In the genomic region with DNA sequence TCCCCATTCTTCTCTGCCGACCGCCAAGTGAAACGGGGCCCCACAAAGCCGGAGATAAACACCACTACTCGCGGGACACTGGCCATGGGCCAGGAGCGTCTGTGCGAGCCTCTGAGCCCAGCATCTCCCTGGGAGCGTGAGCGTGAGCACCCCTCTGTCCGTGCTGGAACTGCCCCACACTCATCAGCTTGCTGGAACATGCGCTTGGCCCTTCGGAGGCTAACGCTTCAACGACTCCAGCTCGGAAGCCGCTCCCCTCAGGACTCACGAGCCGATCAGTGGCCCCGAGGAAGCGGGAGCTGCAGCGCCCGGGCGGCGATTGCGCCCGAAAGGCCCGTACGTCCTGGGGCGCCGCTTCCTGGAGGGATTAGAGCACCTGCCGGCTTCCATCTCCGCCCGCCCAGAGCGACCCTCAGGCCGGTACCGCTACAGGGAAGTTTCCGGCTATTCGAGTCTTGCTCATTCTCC, we compare ENCODE assay signal across 7 cellular contexts. TPM values are rescaled to one million over a fixed set of nuclear protein-coding genes. Genes with fewer than 3 reads are reported as not detected.
DNase-seq lines count a peak whose midpoint lies in the region; ATAC-seq, FAIRE-seq and TF ChIP-seq lines count a peak whose summit lies in the region.

No MANE protein-coding gene starts in this region.

- DNase-seq in GM12891 (ENCODE audit: insufficient read length, low spot score) (peak; percentile 33), SJCRH30 (peak; percentile 80 to 84), endodermal cell (peak; percentile 77), mucosa of descending colon (peak in 2 of 3 donors; percentile 15 to 53), NCI-H1930 (lab: John Stamatoyannopoulos, UW) (no peak), NCI-H446 (lab: John Stamatoyannopoulos, UW) (no peak), epidermal melanocyte (ENCODE audit: insufficient read length, low spot score) (no peak)

- no peak overlapping the region for H3K9ac ChIP-seq in endodermal cell (ENCODE audit: extremely low read depth, low read length, poor library complexity, severe bottlenecking)

- WGBS in endodermal cell (ENCODE audit: insufficient coverage in 1 of 2, insufficient read length in 1 of 2), 2 experiments, result 1 to 3% methylated on average over 23 to 39 of the region's 39 CpGs

- peaks cover 12% of the 10 kb centered on the region for H3K4me1 Mint-ChIP-seq in endodermal cell

- intact Hi-C loops in mucosa of descending colon (cut with DNase I, micrococcal nuclease), result loop anchor here (5.0 kb wide), 1 partner anchor 115 kb away; no protein-coding TSS in a partner anchor

- H3K36me3 Mint-ChIP-seq in endodermal cell (ENCODE audit: low read depth), result no peaks in the 10 kb centered on the region

- H3K9me3 ChIP-seq in SJCRH30 (replicated peaks) (no peaks in the 10 kb centered on the region), endodermal cell (ENCODE audit: control insufficient read depth, low read length) (no peaks in the 10 kb centered on the region), mucosa of descending colon (no peaks in the 10 kb centered on the region)

- H3K36me3 ChIP-seq in SJCRH30 (no peaks in the 10 kb centered on the region), endodermal cell (ENCODE audit: control insufficient read depth, insufficient read depth, low read length) (no peaks in the 10 kb centered on the region), mucosa of descending colon (ENCODE audit: low read depth) (no peaks in the 10 kb centered on the region)

- no peaks in the 10 kb centered on the region for H3K9me3 Mint-ChIP-seq in endodermal cell

- peak overlapping the region; percentile 56 for H3K4me3 Mint-ChIP-seq in endodermal cell

- H3K27ac ChIP-seq in SJCRH30, result peak overlapping the region; percentile 89
- H3K27ac ChIP-seq in endodermal cell (ENCODE audit: low read depth, low read length), result no peak overlapping the region

- H3K27me3 Mint-ChIP-seq in endodermal cell (ENCODE audit: insufficient read depth), result peaks cover 42% of the 10 kb centered on the region

- FAIRE-seq in GM12891 (lab: Jason Lieb, UNC), result peak; percentile 16

- no peak overlapping the region for H3K27ac Mint-ChIP-seq in endodermal cell

- peak; percentile 7 for ATAC-seq in mucosa of descending colon

- H3K4me3 ChIP-seq in SJCRH30, result peak overlapping the region; percentile 75
- peak overlapping the region; percentile 78 for H3K4me3 ChIP-seq in endodermal cell (ENCODE audit: low read length)
- no peak overlapping the region for H3K4me3 ChIP-seq in mucosa of descending colon

- no peaks in the 10 kb centered on the region for H3K27me3 ChIP-seq in SJCRH30
- peaks cover 20% of the 10 kb centered on the region for H3K27me3 ChIP-seq in endodermal cell (ENCODE audit: control insufficient read depth, insufficient read depth, low read length, poor library complexity, severe bottlenecking)

- TF ChIP-seq POLR2A in GM12891 (IDR thresholded peaks at IDR 0.05; ENCODE audit: low read depth, low read length), result no peak

- H3K4me1 ChIP-seq in SJCRH30 (peaks cover 7% of the 10 kb centered on the region), endodermal cell (ENCODE audit: control insufficient read depth, insufficient read depth, low read length) (no peaks in the 10 kb centered on the region), mucosa of descending colon (ENCODE audit: low read depth) (peaks cover 24% of the 10 kb centered on the region)

- TF ChIP-seq CTCF in endodermal cell (conservative IDR thresholded peaks at IDR 0.05) (no peak), mucosa of descending colon (IDR thresholded peaks at IDR 0.05) (no peak)

TF ChIP-seq in GM12891, 5 proteins besides CTCF, POLR2A, EP300 and RAD21:
- TF ChIP-seq SPI1 (IDR thresholded peaks at IDR 0.05; ENCODE audit: low read depth, low read length), result no peak
- no peak for TF ChIP-seq TAF1 (IDR thresholded peaks at IDR 0.05; ENCODE audit: low read depth, low read length)
- no peak for TF ChIP-seq POLR2AphosphoS5 (IDR thresholded peaks at IDR 0.05; ENCODE audit: low read depth, low read length)
- TF ChIP-seq POU2F2 (IDR thresholded peaks at IDR 0.05; ENCODE audit: low read depth, low read length), result no peak
- no peak for TF ChIP-seq PAX5 (IDR thresholded peaks at IDR 0.05; ENCODE audit: insufficient read depth, low read length, severe bottlenecking)

RNA-seq across cellular contexts. Expression of gene TLL2, which starts 1.2 kb away (rescaled TPM):
- 0.89 TPM for polyA plus RNA-seq in GM12891 (2012; ENCODE audit: low read depth, missing spikeins)
- 9.2 and 10.3 TPM in 2 replicates for total RNA-seq in SJCRH30 (2014; rRNA removed; shearing (Covaris generic))
- total RNA-seq in endodermal cell (under 1 TPM; 0.11 to 0.18 TPM), mucosa of descending colon (under 1 TPM; 0.17 to 0.70 (median 0.65) TPM)
- polyA plus RNA-seq in endodermal cell (2013, experiment 1 of 2), result 0.43 TPM
- polyA plus RNA-seq in endodermal cell (2013, experiment 2 of 2), result 0.33 TPM

Comparison
In these comparisons a context has a peak if more than half of its experiments do, and no peak if none do; other contexts are left out.
1. DNase-seq: peak in GM12891 (single experiment), SJCRH30 (2 of 2), endodermal cell (single experiment) and mucosa of descending colon (2 of 3); none in NCI-H1930 (0 of 2), NCI-H446 (0 of 2) and epidermal melanocyte (single experiment).